In the genomic region with DNA sequence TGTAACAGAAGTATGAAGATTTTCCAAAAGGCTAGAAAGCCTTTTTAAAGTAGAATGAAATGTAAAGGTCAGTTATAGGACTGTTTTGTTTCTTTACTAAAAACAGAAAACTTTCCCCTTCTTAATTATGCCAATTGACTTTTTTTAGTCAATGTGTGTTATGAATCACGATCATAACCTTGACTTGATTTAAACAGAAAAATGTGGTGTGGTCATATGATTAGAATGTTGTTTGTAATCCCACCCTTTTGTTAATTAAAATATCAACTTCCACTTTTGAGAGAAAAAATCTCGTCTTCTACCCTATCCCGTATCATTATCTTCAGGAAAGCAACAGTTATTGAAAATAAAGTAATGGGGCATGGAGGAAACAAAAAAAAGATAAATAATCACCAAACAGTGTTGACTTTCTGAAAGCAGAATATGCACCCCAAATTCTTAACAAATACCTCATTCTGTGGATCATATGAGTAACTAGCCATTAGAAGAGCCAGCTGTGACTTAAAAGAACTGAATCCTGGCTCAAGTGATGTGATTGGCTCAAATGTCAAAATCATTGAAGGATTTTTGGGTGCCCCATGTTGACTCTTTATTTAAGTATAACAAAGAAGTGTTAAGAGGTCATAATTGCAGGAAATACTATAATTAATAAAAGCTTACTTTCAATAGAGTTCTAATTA, we compare ENCODE assay signal across 19 cellular contexts. TPM values are rescaled to one million over a fixed set of nuclear protein-coding genes. Genes with fewer than 3 reads are reported as not detected.
"Had no signal": no experiment of that assay in that cellular context is flagged by ENCODE, and none has a peak within 500 bp of the region (broad histone marks: within the 10 kb centered on the region; RNA-seq: fewer than 3 reads in every experiment).

No MANE protein-coding gene starts in this region.

- FAIRE-seq: colon, endometrium, TTC549 had no signal

- H3K9me3 ChIP-seq: body of pancreas, heart right ventricle, thyroid gland had no signal

- H3K27ac ChIP-seq: body of pancreas, heart right ventricle, parathyroid adenoma had no signal

- DNase-seq: activated CD4-positive, alpha-beta memory T cell treated with anti-CD3 and anti-CD28 coated beads, Interleukin-2, amount 10 ng/mL, durations not matched to agents 7 days and 5 days; activated CD4-positive, alpha-beta T cell treated with anti-CD3 and anti-CD28 coated beads for 4 hours; activated CD8-positive, alpha-beta memory T cell treated with anti-CD3 and anti-CD28 coated beads, Interleukin-2, amount 10 ng/mL, durations not matched to agents 7 days and 5 days; activated naive CD4-positive, alpha-beta T cell; activated naive CD8-positive, alpha-beta T cell treated with anti-CD3 and anti-CD28 coated beads for 36 hours; activated T-cell treated with anti-CD3 and anti-CD28 coated beads, Interleukin-2, amount 50 U/mL, for 1 hour; body of pancreas; erythroblast; heart right ventricle; naive thymus-derived CD4-positive, alpha-beta T cell; stimulated activated naive CD4-positive, alpha-beta T cell; thyroid gland had no signal

- ATAC-seq: activated CD8-positive, alpha-beta memory T cell treated with anti-CD3 and anti-CD28 coated beads, Interleukin-2, amount 10 ng/mL, durations not matched to agents 7 days and 5 days; activated T-helper 17 cell treated with anti-CD3 and anti-CD28 coated beads, Interleukin-2, amount 50 U/mL, for 72 hours; body of pancreas; heart right ventricle; naive thymus-derived CD4-positive, alpha-beta T cell; sciatic nerve; WTC11 had no signal

- H3K9ac ChIP-seq: parathyroid adenoma had no signal

- H3K36me3 ChIP-seq: heart right ventricle, thyroid gland had no signal

- H3K27me3 ChIP-seq: body of pancreas, thyroid gland had no signal

- H3K4me1 ChIP-seq: heart right ventricle, parathyroid adenoma had no signal

- H3K4me3 ChIP-seq: body of pancreas, heart right ventricle, thyroid gland had no signal

- H2AFZ ChIP-seq: parathyroid adenoma had no signal

- H3K79me2 ChIP-seq: parathyroid adenoma had no signal

RNA-seq across cellular contexts. Expression of gene SLC16A12, which starts 32.3 kb away (rescaled TPM):
- total RNA-seq: activated CD4-positive, alpha-beta memory T cell treated with anti-CD3 and anti-CD28 coated beads, Interleukin-2, amount 10 ng/mL, durations not matched to agents 7 days and 5 days; activated CD8-positive, alpha-beta memory T cell treated with anti-CD3 and anti-CD28 coated beads, Interleukin-2, amount 10 ng/mL, durations not matched to agents 7 days and 5 days; activated naive CD8-positive, alpha-beta T cell treated with anti-CD3 and anti-CD28 coated beads for 36 hours; activated T-helper 17 cell treated with anti-CD3 and anti-CD28 coated beads, Interleukin-2, amount 50 U/mL, for 72 hours; naive thymus-derived CD4-positive, alpha-beta T cell had no signal
- polyA plus RNA-seq: naive thymus-derived CD4-positive, alpha-beta T cell had no signal
